Comparison of ENCODE assay signal across 13 cellular contexts in the genomic region with DNA sequence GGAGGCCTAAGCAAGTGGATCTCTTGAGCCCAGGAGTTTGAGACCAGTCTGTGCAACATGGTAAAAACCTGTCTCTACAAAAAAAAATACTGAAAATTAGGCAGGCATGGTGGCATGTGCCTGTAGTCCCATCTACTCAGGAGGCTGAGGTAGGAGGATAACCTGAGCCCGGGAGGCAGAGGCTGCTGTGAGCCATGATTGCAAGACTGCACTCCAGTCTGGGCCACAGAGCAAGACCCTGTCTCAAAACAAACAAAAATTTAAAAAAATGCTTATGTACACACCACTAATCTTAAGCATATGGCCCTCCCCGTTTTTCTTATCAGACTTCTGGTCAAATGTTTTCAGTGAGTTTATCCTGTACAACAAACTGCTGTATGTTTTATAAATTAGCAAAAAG.
"Had no signal": no experiment of that assay in that cellular context is flagged by ENCODE, and none has a peak within 500 bp of the region (broad histone marks: within the 10 kb centered on the region; RNA-seq: fewer than 3 reads in every experiment).

No MANE protein-coding gene starts in this region.

- H3K27me3 Mint-ChIP-seq: activated naive CD8-positive, alpha-beta T cell treated with anti-CD3 and anti-CD28 coated beads, Interleukin-2, amount 10 ng/mL, durations not matched to agents 7 days and 5 days had no signal

- DNase-seq: activated CD4-positive, alpha-beta T cell treated with anti-CD3 and anti-CD28 coated beads for 48 hours; activated naive CD4-positive, alpha-beta T cell; activated naive CD8-positive, alpha-beta T cell treated with anti-CD3 and anti-CD28 coated beads, Interleukin-2, amount 10 ng/mL, durations not matched to agents 7 days and 5 days; anterior cingulate cortex; endodermal cell; heart right ventricle; left colon; lower lobe of right lung; nucleus accumbens; stimulated activated naive CD8-positive, alpha-beta T cell treated with anti-CD3 and anti-CD28 coated beads, Interleukin-15, Interleukin-2, amounts not matched to agents 100 U/mL and 50 U/mL, for 24 hours; T-helper 2 cell had no signal

- H3K27me3 ChIP-seq: gastroesophageal sphincter, heart right ventricle had no signal

- ATAC-seq: gastroesophageal sphincter; heart right ventricle; left colon; lower lobe of right lung; stimulated activated naive CD8-positive, alpha-beta T cell treated with anti-CD3 and anti-CD28 coated beads, Interleukin-15, Interleukin-2, amounts not matched to agents 100 U/mL and 50 U/mL, for 24 hours had no signal

- H3K27ac Mint-ChIP-seq: activated naive CD8-positive, alpha-beta T cell treated with anti-CD3 and anti-CD28 coated beads, Interleukin-2, amount 10 ng/mL, durations not matched to agents 7 days and 5 days had no signal

- H3K4me3 ChIP-seq: gastroesophageal sphincter, skin epidermis had no signal

- H3K9me3 ChIP-seq: gastroesophageal sphincter, heart right ventricle, lower lobe of right lung had no signal

- H3K36me3 ChIP-seq: gastroesophageal sphincter, heart right ventricle, lower lobe of right lung had no signal
